Comparison of ENCODE assay signal across 9 cellular contexts in genomic region chr6:89122625-89123024, GRCh38. TPM values are rescaled to one million over a fixed set of nuclear protein-coding genes. Genes with fewer than 3 reads are reported as not detected.
A peak's percentile ranks its signal among the peaks of the same experiment; 100 is the strongest.
DNase-seq lines count a peak whose midpoint lies in the region; ATAC-seq, FAIRE-seq and TF ChIP-seq lines count a peak whose summit lies in the region.
"Had no signal": no experiment of that assay in that cellular context is flagged by ENCODE, and none has a peak within 500 bp of the region (broad histone marks: within the 10 kb centered on the region; RNA-seq: fewer than 3 reads in every experiment).

No MANE protein-coding gene starts in this region.

- H3K27ac ChIP-seq in A549 = no peak overlapping the region
- H3K27ac ChIP-seq: epithelial cell of prostate had no signal

- TF ChIP-seq CTCF in A549 (IDR thresholded peaks at IDR 0.05) (peak; percentile 71), fibroblast of mammary gland (conservative IDR thresholded peaks at IDR 0.05; ENCODE audit: control insufficient read depth, insufficient read depth, low read depth, low read length) (peak; percentile 58)

- no peak for TF ChIP-seq POLR2A in A549 (IDR thresholded peaks at IDR 0.05; ENCODE audit: low read length)

- no peaks in the 10 kb centered on the region for H3K9me3 ChIP-seq in A549

- ATAC-seq in A549 = peak; percentile 63 to 81; a peak in 3 of 6 replicates
- ATAC-seq in GM21786 (IDR thresholded peaks at IDR 0.05; ENCODE audit: unreplicated experiment) = no peak
- no peak for ATAC-seq in GM18520 (IDR thresholded peaks at IDR 0.05; ENCODE audit: unreplicated experiment)

- no peak overlapping the region for H3K4me2 ChIP-seq in A549

- TF ChIP-seq RAD21 in A549 (conservative IDR thresholded peaks at IDR 0.05 in 1 of 2, IDR thresholded peaks at IDR 0.05 in 1 of 2) = peak; percentile 82 to 83
- peak; percentile 77 for TF ChIP-seq RAD21 in Ishikawa (IDR thresholded peaks at IDR 0.05; ENCODE audit: low read depth)

- H3K4me1 ChIP-seq in A549 = peaks cover 17% of the 10 kb centered on the region; the same call in 2 of the 3 replicates

- FAIRE-seq in A549 (lab: Jason Lieb, UNC) = peak; percentile 43

- DNase-seq in A549 (ENCODE audit: low read depth in 1 of 2, low spot score in 1 of 2) = peak in 1 of 2 experiments; percentile 51
- DNase-seq in EH (ENCODE audit: low read depth) = peak; percentile 43
- DNase-seq in SHP77 treated with DMSO at 0.1 percent for 48 hours (lab: John Stamatoyannopoulos, UW) = peak; percentile 37
- DNase-seq in fibroblast of mammary gland (ENCODE audit: low read depth) = peak; percentile 50
- DNase-seq in renal cortical epithelial cell (ENCODE audit: low read depth) = peak; percentile 69

- H3K4me3 ChIP-seq in A549 = no peak overlapping the region
- no peak overlapping the region for H3K4me3 ChIP-seq in fibroblast of mammary gland (ENCODE audit: control insufficient read depth, low read depth, low read length)

- CTCF ChIA-PET in A549 (lab: Yijun Ruan, JAX) = interaction anchor here (0.8 to 2.7 kb wide), 10 partner anchors 11 to 225 kb away, joined by 3 to 14 read pairs (median 3); no protein-coding TSS in a partner anchor

- POLR2A ChIA-PET in A549 (lab: Yijun Ruan, JAX) = no interaction called here

- no peak for TF ChIP-seq EP300 in A549 (IDR thresholded peaks at IDR 0.05)
- no peak for TF ChIP-seq EP300 in Ishikawa (IDR thresholded peaks at IDR 0.05; ENCODE audit: borderline replicate concordance)

TF ChIP-seq in A549, 52 proteins besides CTCF, POLR2A, EP300 and RAD21:
- TF ChIP-seq SMC3 (IDR thresholded peaks at IDR 0.05) = peak; percentile 76
- TF ChIP-seq HOXA7 (CRISPR knock-in tag; IDR thresholded peaks at IDR 0.05) = no peak

TF ChIP-seq in Ishikawa, 13 proteins besides CTCF, POLR2A, EP300 and RAD21:
- TF ChIP-seq REST (IDR thresholded peaks at IDR 0.05; ENCODE audit: low read depth) (no peak), TCF12 (IDR thresholded peaks at IDR 0.05; ENCODE audit: low read depth) (no peak)
- TF ChIP-seq, protein P1, sequence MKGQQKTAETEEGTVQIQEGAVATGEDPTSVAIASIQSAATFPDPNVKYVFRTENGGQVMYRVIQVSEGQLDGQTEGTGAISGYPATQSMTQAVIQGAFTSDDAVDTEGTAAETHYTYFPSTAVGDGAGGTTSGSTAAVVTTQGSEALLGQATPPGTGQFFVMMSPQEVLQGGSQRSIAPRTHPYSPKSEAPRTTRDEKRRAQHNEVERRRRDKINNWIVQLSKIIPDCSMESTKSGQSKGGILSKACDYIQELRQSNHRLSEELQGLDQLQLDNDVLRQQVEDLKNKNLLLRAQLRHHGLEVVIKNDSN (IDR thresholded peaks at IDR 0.05) = no peak
TF ChIP-seq in Ishikawa: peak in this region for 0.

RNA-seq across cellular contexts. Expression of gene SRSF12, which starts 4.8 kb away (rescaled TPM):
- polyA plus RNA-seq in A549 (2011; rRNA removed) (1.9 and 2.7 TPM in 2 replicates), A549 (2017; fragmentation: RNase III; extraction: RNeasy Plus Mini Kit Qiagen cat#74134 plus additional on column Dnase treatment) (0.98 to 1.5 TPM (median 1.3 TPM) in 3 replicates)
- polyA plus RNA-seq in A549 (2012; cell fraction: cytosol; rRNA removed) = 0.75 and 1.0 TPM in 2 replicates
- polyA plus RNA-seq in A549 (2012; cell fraction: nucleus; rRNA removed) = 0.44 and 0.53 TPM in 2 replicates
- polyA minus RNA-seq in A549 (2011; rRNA and poly(A)+ RNA removed) = 0.66 and 1.4 TPM in 2 replicates
- total RNA-seq in renal cortical epithelial cell = 4.0 and 5.7 TPM in 2 replicates

RNA-seq across cellular contexts. Expression of gene PM20D2, which starts 23.2 kb away (rescaled TPM):
- 17.4 and 25.4 TPM in 2 replicates for polyA plus RNA-seq in A549 (2011; rRNA removed)
- 7.1 and 10.8 TPM in 2 replicates for polyA plus RNA-seq in A549 (2012; cell fraction: cytosol; rRNA removed)
- polyA plus RNA-seq in A549 (2012; cell fraction: nucleus; rRNA removed) = 6.1 and 7.5 TPM in 2 replicates
- 13.3 to 14.7 TPM (median 13.9 TPM) in 3 replicates for polyA plus RNA-seq in A549 (2017; fragmentation: RNase III; extraction: RNeasy Plus Mini Kit Qiagen cat#74134 plus additional on column Dnase treatment)
- polyA minus RNA-seq in A549 (2011; rRNA and poly(A)+ RNA removed) = 7.6 and 8.4 TPM in 2 replicates
- 21.5 and 28.7 TPM in 2 replicates for total RNA-seq in renal cortical epithelial cell

RNA-seq across cellular contexts. Expression of gene PNRC1, which starts 42.1 kb away (rescaled TPM):
- polyA plus RNA-seq in A549 (2011; rRNA removed) (27.2 and 28.3 TPM in 2 replicates), A549 (2017; fragmentation: RNase III; extraction: RNeasy Plus Mini Kit Qiagen cat#74134 plus additional on column Dnase treatment) (25.6 to 38.2 TPM (median 37.8 TPM) in 3 replicates)
- polyA plus RNA-seq in A549 (2012; cell fraction: cytosol; rRNA removed) = 6.1 and 8.8 TPM in 2 replicates
- 7.5 and 12.5 TPM in 2 replicates for polyA plus RNA-seq in A549 (2012; cell fraction: nucleus; rRNA removed)
- polyA minus RNA-seq in A549 (2011; rRNA and poly(A)+ RNA removed) = 16.0 and 26.3 TPM in 2 replicates
- 35.3 and 110 TPM in 2 replicates for total RNA-seq in renal cortical epithelial cell

Comparison
In these comparisons a context has a peak if more than half of its experiments do, and no peak if none do; other contexts are left out.
1. ATAC-seq: peak in A549 (2 of 2); none in GM21786 (single experiment) and GM18520 (single experiment).